In genomic region chr6:28758046-28758817, GRCh38 we compare ENCODE assay signal across 11 cellular contexts.
DNase-seq lines count a peak whose midpoint lies in the region; ATAC-seq, FAIRE-seq and TF ChIP-seq lines count a peak whose summit lies in the region.
"Had no signal": no experiment of that assay in that cellular context is flagged by ENCODE, and none has a peak within 500 bp of the region (broad histone marks: within the 10 kb centered on the region; RNA-seq: fewer than 3 reads in every experiment).

No MANE protein-coding gene starts in this region.

- no peak overlapping the region for H3K9ac ChIP-seq in fibroblast of lung (ENCODE audit: insufficient read depth, low read length)

- no peaks in the 10 kb centered on the region for H3K27me3 ChIP-seq in fibroblast of lung (ENCODE audit: control insufficient read depth, insufficient read depth, low read length)
- no peaks in the 10 kb centered on the region for H3K27me3 ChIP-seq in upper lobe of left lung
- H3K27me3 ChIP-seq in tibial nerve = peaks cover 0 to 37% of the 10 kb centered on the region in 2 donors

- H3K36me3 ChIP-seq in fibroblast of lung (ENCODE audit: control insufficient read depth, insufficient read depth, low read length) (no peaks in the 10 kb centered on the region), upper lobe of left lung (no peaks in the 10 kb centered on the region), tibial nerve (no peaks in the 10 kb centered on the region)

- no peak overlapping the region for H3K27ac ChIP-seq in fibroblast of lung (ENCODE audit: insufficient read depth, low read length)
- H3K27ac ChIP-seq in upper lobe of left lung = no peak overlapping the region
- no peak overlapping the region for H3K27ac ChIP-seq in tibial nerve

- H3K79me2 ChIP-seq in fibroblast of lung (ENCODE audit: control insufficient read depth, insufficient read depth, low read length) = no peaks in the 10 kb centered on the region

- TF ChIP-seq CTCF in fibroblast of lung (conservative IDR thresholded peaks at IDR 0.05 in 1 of 2, IDR thresholded peaks at IDR 0.05 in 1 of 2; ENCODE audit: low read depth in 1 of 2, low read length in 2 of 2) (no peak), upper lobe of left lung (IDR thresholded peaks at IDR 0.05) (no peak), tibial nerve (IDR thresholded peaks at IDR 0.05) (no peak)

- DNase-seq in HPDE6-E6E7 (ENCODE audit: extremely low spot score) = peak; percentile 38
- peak; percentile 73 for DNase-seq in RCC 7860 (ENCODE audit: low spot score)
- DNase-seq in fibroblast of lung (ENCODE audit: low read depth in 2 of 2) = peak; percentile 47 to 51
- no peak for DNase-seq in upper lobe of left lung
- DNase-seq in tibial nerve (ENCODE audit: low spot score in 2 of 2) = no peak
- DNase-seq in activated CD8-positive, alpha-beta memory T cell treated with anti-CD3 and anti-CD28 coated beads, Interleukin-2, amount 50 U/mL, for 48 hours = no peak
- no peak for DNase-seq in activated naive CD4-positive, alpha-beta T cell treated with anti-CD3 and anti-CD28 coated beads, Interleukin-2, amount 50 U/mL, for 16 hours
- DNase-seq: activated CD4-positive, alpha-beta T cell treated with anti-CD3 and anti-CD28 coated beads, Interleukin-2, amount 10 ng/mL, durations not matched to agents 7 days and 5 days; DND-41 had no signal

- no peak overlapping the region for H2AFZ ChIP-seq in fibroblast of lung (ENCODE audit: low read length)

- no peak for ATAC-seq in upper lobe of left lung (ENCODE audit: low FRiP score in 2 of 2)

- no peaks in the 10 kb centered on the region for H3K4me1 ChIP-seq in fibroblast of lung (ENCODE audit: control insufficient read depth, extremely low read depth, insufficient read depth, low read length)
- no peaks in the 10 kb centered on the region for H3K4me1 ChIP-seq in upper lobe of left lung
- H3K4me1 ChIP-seq in tibial nerve = no peaks in the 10 kb centered on the region

- no peaks in the 10 kb centered on the region for H4K20me1 ChIP-seq in fibroblast of lung (ENCODE audit: control insufficient read depth, extremely low read depth, insufficient read depth, low read length)

- no peak overlapping the region for H3K4me2 ChIP-seq in fibroblast of lung (ENCODE audit: extremely low read depth, insufficient read depth, low read length)

- WGBS in upper lobe of left lung, 2 donors = 37 to 38% methylated on average over 19 of the region's 19 CpGs
- WGBS in tibial nerve, 2 donors = 39 to 48% methylated on average over 19 of the region's 19 CpGs

- H3K4me3 ChIP-seq in fibroblast of lung (replicated peaks in 1 of 4; ENCODE audit: control extremely low read depth in 1 of 4, insufficient read depth in 1 of 4, low read depth in 3 of 4, low read length in 4 of 4) (peak overlapping the region in 2 of 4 experiments; percentile 34 to 48), upper lobe of left lung (no peak overlapping the region), tibial nerve (no peak overlapping the region)

- TF ChIP-seq POLR2A in upper lobe of left lung (IDR thresholded peaks at IDR 0.05) = no peak
- TF ChIP-seq POLR2A in tibial nerve (IDR thresholded peaks at IDR 0.05) = no peak

- no peaks in the 10 kb centered on the region for H3K9me3 ChIP-seq in fibroblast of lung (ENCODE audit: control insufficient read depth, insufficient read depth, low read depth, low read length)
- peaks cover 0 to 3% (median 0%) of the 10 kb centered on the region in 4 donors for H3K9me3 ChIP-seq in upper lobe of left lung
- peaks cover 0 to 14% (median 0%) of the 10 kb centered on the region in 4 donors for H3K9me3 ChIP-seq in tibial nerve

- peak; percentile 94 for FAIRE-seq in A204.1 (lab: Jason Lieb, UNC)
- no peak for FAIRE-seq in RCC 7860 (lab: Jason Lieb, UNC)
- FAIRE-seq: frontal cortex had no signal

- TF ChIP-seq EP300 in upper lobe of left lung (IDR thresholded peaks at IDR 0.05) = no peak
- TF ChIP-seq EP300 in tibial nerve (IDR thresholded peaks at IDR 0.05) = no peak

Comparison
In these comparisons a context has a peak if more than half of its experiments do, and no peak if none do; other contexts are left out.
1. DNase-seq: peak in HPDE6-E6E7 (single experiment), RCC 7860 (single experiment) and fibroblast of lung (2 of 2); none in upper lobe of left lung (0 of 2), tibial nerve (0 of 2), activated CD8-positive, alpha-beta memory T cell treated with anti-CD3 and anti-CD28 coated beads, Interleukin-2, amount 50 U/mL, for 48 hours (single experiment) and activated naive CD4-positive, alpha-beta T cell treated with anti-CD3 and anti-CD28 coated beads, Interleukin-2, amount 50 U/mL, for 16 hours (single experiment).